ENCODE assay signal across 8 cellular contexts in the genomic region with DNA sequence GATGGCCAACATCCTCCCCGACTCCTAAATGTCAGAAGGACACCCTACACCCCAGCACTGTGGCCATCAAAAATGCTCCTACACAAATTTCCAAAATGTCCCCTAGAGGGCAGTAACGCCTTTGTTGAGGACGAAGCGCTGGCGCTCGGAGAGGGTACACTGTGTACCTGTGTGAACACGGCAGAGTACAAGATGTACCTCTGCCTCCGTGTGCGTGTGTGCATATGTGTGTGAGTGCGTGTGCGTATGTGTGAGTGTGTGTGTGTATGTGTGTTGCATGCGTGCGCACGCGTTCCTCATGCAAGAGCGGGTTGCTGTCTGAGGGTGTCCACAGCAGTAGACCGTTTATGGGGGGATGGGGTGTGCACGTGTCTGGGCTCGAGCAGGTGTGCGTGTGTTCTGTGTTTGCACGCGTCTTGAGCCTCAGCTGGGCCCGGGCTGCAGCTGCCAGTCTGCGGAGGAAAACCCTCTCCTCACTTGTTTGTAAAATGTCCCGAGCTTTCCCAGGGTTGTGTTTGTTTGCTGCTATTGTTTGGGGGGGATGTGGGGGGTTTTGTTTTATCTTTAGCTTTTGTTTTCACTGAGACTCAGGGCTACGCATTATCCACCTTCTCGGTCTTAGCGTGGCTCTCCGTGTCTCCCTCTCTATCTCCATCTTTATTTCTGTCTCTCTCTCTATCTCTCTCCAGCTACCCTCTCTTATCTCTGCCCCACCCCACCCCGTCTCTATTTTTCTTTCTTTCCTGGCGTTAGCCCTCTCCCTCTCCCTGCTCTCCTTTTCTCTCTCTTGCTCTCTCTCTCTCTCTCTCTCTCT. TPM values are rescaled to one million over a fixed set of nuclear protein-coding genes. Genes with fewer than 3 reads are reported as not detected.
DNase-seq lines count a peak whose midpoint lies in the region; ATAC-seq and TF ChIP-seq lines count a peak whose summit lies in the region.

No MANE protein-coding gene starts in this region.

- H3K4me1 Mint-ChIP-seq in activated CD4-positive, alpha-beta T cell treated with anti-CD3 and anti-CD28 coated beads, Interleukin-2, amount 10 ng/mL, durations not matched to agents 24 days and 14 days = peaks cover 18% of the 10 kb centered on the region

- TF ChIP-seq POLR2A in GM18951 (IDR thresholded peaks at IDR 0.05; ENCODE audit: extremely low read depth, insufficient read depth, insufficient read length) = peak; percentile 12

- intact Hi-C loops in activated CD4-positive, alpha-beta T cell treated with anti-CD3 and anti-CD28 coated beads, Interleukin-2, amount 10 ng/mL, durations not matched to agents 24 days and 14 days (cut with micrococcal nuclease) = loop anchor here (1.0 kb wide), 3 partner anchors 10 to 21 kb away; partner anchors contain the start of gene TSPYL2

- H3K27me3 Mint-ChIP-seq in activated CD4-positive, alpha-beta T cell treated with anti-CD3 and anti-CD28 coated beads, Interleukin-2, amount 10 ng/mL, durations not matched to agents 24 days and 14 days = peaks cover 3% of the 10 kb centered on the region

- H3K27ac Mint-ChIP-seq in activated CD4-positive, alpha-beta T cell treated with anti-CD3 and anti-CD28 coated beads, Interleukin-2, amount 10 ng/mL, durations not matched to agents 24 days and 14 days = peak overlapping the region; percentile 70

- H3K9me3 Mint-ChIP-seq in activated CD4-positive, alpha-beta T cell treated with anti-CD3 and anti-CD28 coated beads, Interleukin-2, amount 10 ng/mL, durations not matched to agents 24 days and 14 days = no peaks in the 10 kb centered on the region

- in situ Hi-C loops in GM18951 (cut with MboI; ENCODE audit: low sequenced_read_pairs, unreplicated experiment) = no loop called here

- no peaks in the 10 kb centered on the region for H3K36me3 Mint-ChIP-seq in activated CD4-positive, alpha-beta T cell treated with anti-CD3 and anti-CD28 coated beads, Interleukin-2, amount 10 ng/mL, durations not matched to agents 24 days and 14 days (ENCODE audit: low read depth)

- DNase-seq in C1 segment of cervical spinal cord (lab: John Stamatoyannopoulos, UW) (peak in 9 of 14 donors; percentile 3 to 72 (median 22)), NCI-H2227 treated with DMSO at 0.1 percent for 48 hours (lab: John Stamatoyannopoulos, UW) (peak; percentile 84), dermis microvascular lymphatic vessel endothelial cell (ENCODE audit: low read depth in 2 of 2) (peak; percentile 40 to 68), lung microvascular endothelial cell (ENCODE audit: low read depth in 2 of 2) (peak; percentile 61 to 77)
- DNase-seq in activated CD4-positive, alpha-beta T cell treated with anti-CD3 and anti-CD28 coated beads, Interleukin-2, amount 10 ng/mL, durations not matched to agents 24 days and 14 days = peak; percentile 89
- DNase-seq in stimulated activated CD8-positive, alpha-beta memory T cell treated with anti-CD3 and anti-CD28 coated beads, Interleukin-4, amount 100 ng/mL, for 48 hours = peak; percentile 64

- H3K4me3 Mint-ChIP-seq in activated CD4-positive, alpha-beta T cell treated with anti-CD3 and anti-CD28 coated beads, Interleukin-2, amount 10 ng/mL, durations not matched to agents 24 days and 14 days = peak overlapping the region; percentile 83

- peak; percentile 68 for ATAC-seq in HG03108 (IDR thresholded peaks at IDR 0.05; ENCODE audit: unreplicated experiment)

RNA-seq across cellular contexts. Expression of gene TSPYL2, which starts 10.4 kb away (rescaled TPM):
- total RNA-seq in activated CD4-positive, alpha-beta T cell treated with anti-CD3 and anti-CD28 coated beads, Interleukin-2, amount 10 ng/mL, durations not matched to agents 24 days and 14 days = 37.3 and 40.3 TPM in 2 replicates
- total RNA-seq in dermis microvascular lymphatic vessel endothelial cell (4.9 and 7.6 TPM in 2 replicates), lung microvascular endothelial cell (5.4 and 7.7 TPM in 2 replicates)

RNA-seq across cellular contexts. Expression of gene KANTR, which starts 22.1 kb away (rescaled TPM):
- 7.8 and 10.0 TPM in 2 replicates for total RNA-seq in activated CD4-positive, alpha-beta T cell treated with anti-CD3 and anti-CD28 coated beads, Interleukin-2, amount 10 ng/mL, durations not matched to agents 24 days and 14 days
- 5.0 and 5.6 TPM in 2 replicates for total RNA-seq in dermis microvascular lymphatic vessel endothelial cell
- total RNA-seq in lung microvascular endothelial cell = 3.7 and 6.0 TPM in 2 replicates

RNA-seq across cellular contexts. Expression of gene GPR173, which starts 23.2 kb away (rescaled TPM):
- total RNA-seq in activated CD4-positive, alpha-beta T cell treated with anti-CD3 and anti-CD28 coated beads, Interleukin-2, amount 10 ng/mL, durations not matched to agents 24 days and 14 days = not detected in 2 replicates
- 0.90 and 1.8 TPM in 2 replicates for total RNA-seq in dermis microvascular lymphatic vessel endothelial cell
- 0.44 and 1.4 TPM in 2 replicates for total RNA-seq in lung microvascular endothelial cell

Comparison
In these comparisons a context has a peak if more than half of its experiments do, and no peak if none do; other contexts are left out.
1. Peak in every context shown above with its lines: DNase-seq and ATAC-seq.
2. DNase-seq: peak in every context shown above with its lines; median percentile 89 in activated CD4-positive, alpha-beta T cell treated with anti-CD3 and anti-CD28 coated beads, Interleukin-2, amount 10 ng/mL, durations not matched to agents 24 days and 14 days; 84 in NCI-H2227 treated with DMSO at 0.1 percent for 48 hours; 69 in lung microvascular endothelial cell; 64 in stimulated activated CD8-positive, alpha-beta memory T cell treated with anti-CD3 and anti-CD28 coated beads, Interleukin-4, amount 100 ng/mL, for 48 hours; 54 in dermis microvascular lymphatic vessel endothelial cell; 22 in C1 segment of cervical spinal cord.